In genomic region chr3:127385540-127385870, GRCh38 we compare ENCODE assay signal across 24 cellular contexts.
"Had no signal": no experiment of that assay in that cellular context is flagged by ENCODE, and none has a peak within 500 bp of the region (broad histone marks: within the 10 kb centered on the region; RNA-seq: fewer than 3 reads in every experiment).

No MANE protein-coding gene starts in this region.

- H3K27ac ChIP-seq: SJSA1, SK-N-MC had no signal

- H3K4me1 ChIP-seq: SJSA1 had no signal

- H3K27me3 ChIP-seq: SJSA1 had no signal

- H3K4me3 ChIP-seq: MG63, SJSA1, SK-N-MC had no signal

- DNase-seq: IMR-90, Karpas-422, KG1, MG63, NCI-H1092, NCI-H1105 treated with DMSO at 0.1 percent for 48 hours, NCI-H1417 treated with DMSO at 0.1 percent for 48 hours, NCI-H146, NCI-H1694 treated with DMSO at 0.1 percent for 48 hours, NCI-H1930, NCI-H2081, NCI-H2107, NCI-H226, NCI-H446, NCI-H510A, NCI-H524 treated with DMSO at 0.1 percent for 48 hours, NCI-H69, NCI-H774, Right ventricle myocardium superior, RPMI8226, SIG-M5, SW 1271 had no signal

- H3K36me3 ChIP-seq: MG63, SJSA1 had no signal
